ENCODE assay signal across 23 cellular contexts in the genomic region with DNA sequence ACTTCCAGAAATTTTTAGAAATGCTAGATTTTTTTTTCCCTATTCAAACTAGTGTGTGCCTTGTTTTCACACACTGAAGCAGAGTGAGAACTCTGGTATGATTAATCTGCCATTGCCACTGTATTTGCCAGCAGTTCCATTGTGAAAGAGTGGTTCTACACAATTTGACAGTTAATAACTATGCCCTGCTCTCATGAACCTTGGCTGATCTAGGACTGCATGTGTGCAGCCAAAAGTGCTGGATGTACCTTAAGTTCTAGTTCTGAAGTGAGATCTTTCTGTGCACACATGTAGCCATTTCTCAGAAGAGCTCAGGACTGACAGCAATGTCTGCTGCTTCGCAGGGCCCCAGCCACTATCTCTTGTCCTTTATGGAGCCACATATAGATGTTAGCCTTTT.
"Had no signal": no experiment of that assay in that cellular context is flagged by ENCODE, and none has a peak within 500 bp of the region (broad histone marks: within the 10 kb centered on the region; RNA-seq: fewer than 3 reads in every experiment).

No MANE protein-coding gene starts in this region.

- H3K27ac Mint-ChIP-seq: activated CD8-positive, alpha-beta T cell treated with anti-CD3 and anti-CD28 coated beads, Interleukin-2, amount 10 ng/mL, durations not matched to agents 7 days and 5 days; activated naive CD4-positive, alpha-beta T cell treated with anti-CD3 and anti-CD28 coated beads, Interleukin-2, amount 50 U/mL, for 72 hours; T-helper 17 cell; WTC11 had no signal

- H3K4me3 Mint-ChIP-seq: activated CD8-positive, alpha-beta T cell treated with anti-CD3 and anti-CD28 coated beads, Interleukin-2, amount 10 ng/mL, durations not matched to agents 7 days and 5 days; activated T-cell treated with anti-CD3 and anti-CD28 coated beads, Interleukin-2, amount 50 U/mL, for 4 hours; T-helper 17 cell; WTC11 had no signal

- H3K27me3 Mint-ChIP-seq: T-helper 17 cell had no signal

- H3K9me3 ChIP-seq: MG63 had no signal

- DNase-seq: activated CD4-positive, alpha-beta T cell treated with anti-CD3 and anti-CD28 coated beads for 48 hours; activated CD4-positive, alpha-beta T cell treated with anti-CD3 and anti-CD28 coated beads, Interleukin-2, amount 50 U/mL, for 4 hours; activated CD4-positive, CD25-positive, alpha-beta regulatory T cell treated with anti-CD3 and anti-CD28 coated beads, Interleukin-2, amount 50 U/mL, for 72 hours; activated CD8-positive, alpha-beta T cell treated with anti-CD3 and anti-CD28 coated beads, Interleukin-2, amount 10 ng/mL, durations not matched to agents 7 days and 5 days; activated effector memory CD4-positive, alpha-beta T cell treated with anti-CD3 and anti-CD28 coated beads, Interleukin-2, amount 50 U/mL, for 16 hours; activated naive CD4-positive, alpha-beta T cell treated with Interleukin-2 at 50 U/mL for 16 hours; activated T-cell treated with anti-CD3 and anti-CD28 coated beads, Interleukin-2, amount 50 U/mL, for 4 hours; caudate nucleus; MG63; MV-4-11; NCI-H1092 treated with DMSO at 0.1 percent for 48 hours; NCI-H1417 treated with DMSO at 0.1 percent for 48 hours; NCI-H187; NCI-H2081 treated with DMSO at 0.1 percent for 48 hours; NCI-H446; NCI-H524; PC-3; SIG-M5; T-helper 17 cell; T-helper 9 cell had no signal

- H3K36me3 Mint-ChIP-seq: activated naive CD4-positive, alpha-beta T cell treated with anti-CD3 and anti-CD28 coated beads, Interleukin-2, amount 50 U/mL, for 72 hours had no signal

- H3K36me3 ChIP-seq: MG63 had no signal

- FAIRE-seq: RCC 7860 had no signal

- H3K27me3 ChIP-seq: MG63 had no signal

- H3K4me3 ChIP-seq: MG63 had no signal

- H3K4me1 Mint-ChIP-seq: T-helper 17 cell had no signal
